In genomic region chr17:78723001-78723796, GRCh38 we compare ENCODE assay signal across 9 cellular contexts. TPM values are rescaled to one million over a fixed set of nuclear protein-coding genes. Genes with fewer than 3 reads are reported as not detected.
DNase-seq lines count a peak whose midpoint lies in the region; ATAC-seq and TF ChIP-seq lines count a peak whose summit lies in the region.
"Had no signal": no experiment of that assay in that cellular context is flagged by ENCODE, and none has a peak within 500 bp of the region (broad histone marks: within the 10 kb centered on the region; RNA-seq: fewer than 3 reads in every experiment).

No MANE protein-coding gene starts in this region.

- WGBS in heart left ventricle, 4 donors, result 12 to 26% (median 18%) methylated on average over 18 to 25 of the region's 25 CpGs
- WGBS in psoas muscle, 3 donors, result 14 to 30% (median 17%) methylated on average over 24 to 25 of the region's 25 CpGs

- H3K4me1 Mint-ChIP-seq in T-cell, result peaks cover 95 to 97% (median 96%) of the 10 kb centered on the region in 3 donors

- H3K36me3 ChIP-seq in heart left ventricle (peaks cover 0 to 15% (median 0%) of the 10 kb centered on the region in 9 donors), psoas muscle (ENCODE audit: insufficient read depth in 1 of 2, low read depth in 1 of 2) (no peaks in the 10 kb centered on the region)

- peak overlapping the region; percentile 39 to 80 (median 47) for H3K4me3 Mint-ChIP-seq in T-cell

- POLR2A ChIA-PET in T-cell (lab: Charles Lee), result no interaction called here

- DNase-seq in DMS153 (lab: John Stamatoyannopoulos, UW) (peak; percentile 4), DMS153 treated with DMSO at 0.1 percent for 48 hours (lab: John Stamatoyannopoulos, UW; ENCODE audit: unreplicated experiment) (no peak), T-cell (no peak), heart left ventricle (peak in 4 of 5 donors; percentile 57 to 71 (median 58)), psoas muscle (peak; percentile 45 to 68), RKO (ENCODE audit: low spot score) (no peak), DMS 273 (lab: John Stamatoyannopoulos, UW; ENCODE audit: unreplicated experiment) (no peak)

- no peaks in the 10 kb centered on the region for H3K9me3 Mint-ChIP-seq in T-cell

- no peak for TF ChIP-seq CTCF in heart left ventricle (IDR thresholded peaks at IDR 0.05)
- TF ChIP-seq CTCF in psoas muscle (IDR thresholded peaks at IDR 0.05), result no peak

- H3K4me1 ChIP-seq in heart left ventricle, result peaks cover 6 to 93% (median 47%) of the 10 kb centered on the region in 12 donors
- H3K4me1 ChIP-seq in psoas muscle, result peaks cover 77% of the 10 kb centered on the region

- H3K9me3 ChIP-seq in heart left ventricle, result no peaks in the 10 kb centered on the region
- no peaks in the 10 kb centered on the region for H3K9me3 ChIP-seq in psoas muscle

- H3K27me3 Mint-ChIP-seq in T-cell, result no peaks in the 10 kb centered on the region

- H3K27ac ChIP-seq in heart left ventricle (peak overlapping the region in 11 of 12 donors; percentile 20 to 72 (median 57)), psoas muscle (peak overlapping the region; percentile 73)
- H3K27ac ChIP-seq: 22Rv1 had no signal

- H3K4me3 ChIP-seq in heart left ventricle (peak overlapping the region in 11 of 12 donors; percentile 12 to 62 (median 43)), psoas muscle (peak overlapping the region; percentile 54)

- peak overlapping the region; percentile 87 to 91 for H3K27ac Mint-ChIP-seq in T-cell

- ATAC-seq in T-cell (replicated peaks in 1 of 4), result no peak
- ATAC-seq in heart left ventricle, result peak; percentile 73 to 86 (median 79)
- ATAC-seq in psoas muscle, result peak; percentile 26 to 52 (median 51)
- no peak for ATAC-seq in HG03460 (IDR thresholded peaks at IDR 0.05; ENCODE audit: unreplicated experiment)

- intact Hi-C loops in heart left ventricle (cut with DNase I) (loop anchor here in 1 of 10 donors (5.0 kb wide), 1 partner anchor 69 kb away; no protein-coding TSS in a partner anchor), psoas muscle (cut with DNase I) (no loop called here)

- CTCF ChIA-PET in T-cell (lab: Charles Lee), result interaction anchor here (0.5 to 1.4 kb wide), 2 partner anchors 15 to 62 kb away, joined by 3 to 4 read pairs; no protein-coding TSS in a partner anchor

- peaks cover 17% of the 10 kb centered on the region for H3K36me3 Mint-ChIP-seq in T-cell

- TF ChIP-seq POLR2A in heart left ventricle (IDR thresholded peaks at IDR 0.05), result no peak

- H3K27me3 ChIP-seq in heart left ventricle (no peaks in the 10 kb centered on the region), psoas muscle (ENCODE audit: insufficient read depth in 3 of 3, low read length in 2 of 3) (no peaks in the 10 kb centered on the region)

RNA-seq across cellular contexts. Expression of gene CYTH1, which starts 58.9 kb away (rescaled TPM):
- total RNA-seq in T-cell (100 to 1,000 TPM; 357 to 509 (median 372) TPM), heart left ventricle (10 to 100 TPM; 27.2 to 59.1 (median 31.2) TPM), psoas muscle (10 to 100 TPM; 25.6 to 40.4 (median 34.0) TPM)
- polyA plus RNA-seq in heart left ventricle (10 to 100 TPM; 20.0 to 28.1 TPM), psoas muscle (10 to 100 TPM; 18.7 to 38.0 (median 23.9) TPM)

Comparison
In these comparisons a context has a peak if more than half of its experiments do, and no peak if none do; other contexts are left out.
1. DNase-seq: peak in DMS153 (single experiment), heart left ventricle (4 of 5) and psoas muscle (2 of 2); none in DMS153 treated with DMSO at 0.1 percent for 48 hours (single experiment), T-cell (0 of 34), RKO (single experiment) and DMS 273 (single experiment).
2. ATAC-seq: peak in heart left ventricle (4 of 4) and psoas muscle (4 of 4); none in T-cell (0 of 4) and HG03460 (single experiment).
3. RNA of gene CYTH1, which starts 58.9 kb away (total RNA-seq): 357 to 509 TPM in T-cell; 25.6 to 40.4 TPM in psoas muscle and 27.2 to 59.1 TPM in heart left ventricle; every median in the first group is over 4 times any median in the second.